ENCODE assay signal across 1 cellular context in the genomic region with DNA sequence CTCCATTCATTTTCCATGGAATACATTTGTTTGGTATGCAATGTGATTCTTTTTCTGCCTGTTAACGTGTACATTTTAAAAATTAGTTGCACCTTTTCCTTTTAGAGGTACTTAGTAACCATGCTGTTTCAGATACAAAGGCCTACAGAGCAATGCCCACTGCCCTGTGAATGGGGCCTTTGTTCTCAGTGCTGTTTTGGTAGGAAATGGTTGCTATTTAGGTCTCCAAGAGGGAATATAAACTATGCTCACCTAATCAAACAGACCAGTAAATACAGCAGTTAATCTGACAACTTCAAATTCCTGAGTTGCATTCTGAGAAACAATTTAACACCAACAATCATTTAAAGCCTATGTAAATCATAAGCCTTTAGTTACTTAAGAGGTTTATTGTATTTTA.
TF ChIP-seq lines count a peak whose summit lies in the region.

No MANE protein-coding gene starts in this region.

TF ChIP-seq in GM23338, 12 proteins besides CTCF, POLR2A, EP300 and RAD21 (continued from another document):
- TF ChIP-seq, protein P1, sequence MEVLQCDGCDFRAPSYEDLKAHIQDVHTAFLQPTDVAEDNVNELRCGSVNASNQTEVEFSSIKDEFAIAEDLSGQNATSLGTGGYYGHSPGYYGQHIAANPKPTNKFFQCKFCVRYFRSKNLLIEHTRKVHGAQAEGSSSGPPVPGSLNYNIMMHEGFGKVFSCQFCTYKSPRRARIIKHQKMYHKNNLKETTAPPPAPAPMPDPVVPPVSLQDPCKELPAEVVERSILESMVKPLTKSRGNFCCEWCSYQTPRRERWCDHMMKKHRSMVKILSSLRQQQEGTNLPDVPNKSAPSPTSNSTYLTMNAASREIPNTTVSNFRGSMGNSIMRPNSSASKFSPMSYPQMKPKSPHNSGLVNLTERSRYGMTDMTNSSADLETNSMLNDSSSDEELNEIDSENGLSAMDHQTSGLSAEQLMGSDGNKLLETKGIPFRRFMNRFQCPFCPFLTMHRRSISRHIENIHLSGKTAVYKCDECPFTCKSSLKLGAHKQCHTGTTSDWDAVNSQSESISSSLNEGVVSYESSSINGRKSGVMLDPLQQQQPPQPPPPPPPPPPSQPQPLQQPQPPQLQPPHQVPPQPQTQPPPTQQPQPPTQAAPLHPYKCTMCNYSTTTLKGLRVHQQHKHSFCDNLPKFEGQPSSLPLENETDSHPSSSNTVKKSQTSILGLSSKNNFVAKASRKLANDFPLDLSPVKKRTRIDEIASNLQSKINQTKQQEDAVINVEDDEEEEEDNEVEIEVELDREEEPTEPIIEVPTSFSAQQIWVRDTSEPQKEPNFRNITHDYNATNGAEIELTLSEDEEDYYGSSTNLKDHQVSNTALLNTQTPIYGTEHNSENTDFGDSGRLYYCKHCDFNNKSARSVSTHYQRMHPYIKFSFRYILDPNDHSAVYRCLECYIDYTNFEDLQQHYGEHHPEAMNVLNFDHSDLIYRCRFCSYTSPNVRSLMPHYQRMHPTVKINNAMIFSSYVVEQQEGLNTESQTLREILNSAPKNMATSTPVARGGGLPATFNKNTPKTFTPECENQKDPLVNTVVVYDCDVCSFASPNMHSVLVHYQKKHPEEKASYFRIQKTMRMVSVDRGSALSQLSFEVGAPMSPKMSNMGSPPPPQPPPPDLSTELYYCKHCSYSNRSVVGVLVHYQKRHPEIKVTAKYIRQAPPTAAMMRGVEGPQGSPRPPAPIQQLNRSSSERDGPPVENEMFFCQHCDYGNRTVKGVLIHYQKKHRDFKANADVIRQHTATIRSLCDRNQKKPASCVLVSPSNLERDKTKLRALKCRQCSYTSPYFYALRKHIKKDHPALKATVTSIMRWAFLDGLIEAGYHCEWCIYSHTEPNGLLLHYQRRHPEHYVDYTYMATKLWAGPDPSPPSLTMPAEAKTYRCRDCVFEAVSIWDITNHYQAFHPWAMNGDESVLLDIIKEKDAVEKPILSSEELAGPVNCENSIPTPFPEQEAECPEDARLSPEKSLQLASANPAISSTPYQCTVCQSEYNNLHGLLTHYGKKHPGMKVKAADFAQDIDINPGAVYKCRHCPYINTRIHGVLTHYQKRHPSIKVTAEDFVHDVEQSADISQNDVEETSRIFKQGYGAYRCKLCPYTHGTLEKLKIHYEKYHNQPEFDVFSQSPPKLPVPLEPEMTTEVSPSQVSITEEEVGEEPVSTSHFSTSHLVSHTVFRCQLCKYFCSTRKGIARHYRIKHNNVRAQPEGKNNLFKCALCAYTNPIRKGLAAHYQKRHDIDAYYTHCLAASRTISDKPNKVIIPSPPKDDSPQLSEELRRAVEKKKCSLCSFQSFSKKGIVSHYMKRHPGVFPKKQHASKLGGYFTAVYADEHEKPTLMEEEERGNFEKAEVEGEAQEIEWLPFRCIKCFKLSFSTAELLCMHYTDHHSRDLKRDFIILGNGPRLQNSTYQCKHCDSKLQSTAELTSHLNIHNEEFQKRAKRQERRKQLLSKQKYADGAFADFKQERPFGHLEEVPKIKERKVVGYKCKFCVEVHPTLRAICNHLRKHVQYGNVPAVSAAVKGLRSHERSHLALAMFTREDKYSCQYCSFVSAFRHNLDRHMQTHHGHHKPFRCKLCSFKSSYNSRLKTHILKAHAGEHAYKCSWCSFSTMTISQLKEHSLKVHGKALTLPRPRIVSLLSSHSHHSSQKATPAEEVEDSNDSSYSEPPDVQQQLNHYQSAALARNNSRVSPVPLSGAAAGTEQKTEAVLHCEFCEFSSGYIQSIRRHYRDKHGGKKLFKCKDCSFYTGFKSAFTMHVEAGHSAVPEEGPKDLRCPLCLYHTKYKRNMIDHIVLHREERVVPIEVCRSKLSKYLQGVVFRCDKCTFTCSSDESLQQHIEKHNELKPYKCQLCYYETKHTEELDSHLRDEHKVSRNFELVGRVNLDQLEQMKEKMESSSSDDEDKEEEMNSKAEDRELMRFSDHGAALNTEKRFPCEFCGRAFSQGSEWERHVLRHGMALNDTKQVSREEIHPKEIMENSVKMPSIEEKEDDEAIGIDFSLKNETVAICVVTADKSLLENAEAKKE (CRISPR knock-in tag; IDR thresholded peaks at IDR 0.05), result no peak
- TF ChIP-seq EZH2 (IDR thresholded peaks at IDR 0.05; ENCODE audit: low read depth, unreplicated experiment), result no peak
- TF ChIP-seq, protein P2, sequence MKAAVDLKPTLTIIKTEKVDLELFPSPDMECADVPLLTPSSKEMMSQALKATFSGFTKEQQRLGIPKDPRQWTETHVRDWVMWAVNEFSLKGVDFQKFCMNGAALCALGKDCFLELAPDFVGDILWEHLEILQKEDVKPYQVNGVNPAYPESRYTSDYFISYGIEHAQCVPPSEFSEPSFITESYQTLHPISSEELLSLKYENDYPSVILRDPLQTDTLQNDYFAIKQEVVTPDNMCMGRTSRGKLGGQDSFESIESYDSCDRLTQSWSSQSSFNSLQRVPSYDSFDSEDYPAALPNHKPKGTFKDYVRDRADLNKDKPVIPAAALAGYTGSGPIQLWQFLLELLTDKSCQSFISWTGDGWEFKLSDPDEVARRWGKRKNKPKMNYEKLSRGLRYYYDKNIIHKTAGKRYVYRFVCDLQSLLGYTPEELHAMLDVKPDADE (IDR thresholded peaks at IDR 0.05), result no peak
